ENCODE assay signal across 1 cellular context in genomic region chr17:20253323-20253722, GRCh38.
TF ChIP-seq lines count a peak whose summit lies in the region.

No MANE protein-coding gene starts in this region.

TF ChIP-seq in HEK293, 187 proteins besides CTCF, POLR2A, EP300 and RAD21 (continued from another document):
- TF ChIP-seq PRDM6 (tag by site-specific recombination; IDR thresholded peaks at IDR 0.05): peak; percentile 50
TF ChIP-seq in HEK293: peak in this region for 1.
